In genomic region chr10:44975487-44976331, GRCh38 we compare ENCODE assay signal across 1 cellular context.
TF ChIP-seq lines count a peak whose summit lies in the region.

No MANE protein-coding gene starts in this region.

TF ChIP-seq in HepG2, 621 proteins besides CTCF, POLR2A, EP300 and RAD21 (continued from another document and continues in another):
- TF ChIP-seq NFYB (CRISPR knock-in tag; IDR thresholded peaks at IDR 0.05) (peak; percentile 67), THAP7 (CRISPR knock-in tag; IDR thresholded peaks at IDR 0.05) (no peak), TRIM22 (IDR thresholded peaks at IDR 0.05) (no peak), CREM (IDR thresholded peaks at IDR 0.05) (no peak), CREM (CRISPR knock-in tag; IDR thresholded peaks at IDR 0.05) (no peak), ZNF20 (CRISPR knock-in tag; IDR thresholded peaks at IDR 0.05) (no peak), ZNF766 (CRISPR knock-in tag; IDR thresholded peaks at IDR 0.05; ENCODE audit: borderline replicate concordance) (no peak), ZNF569 (CRISPR knock-in tag; IDR thresholded peaks at IDR 0.05; ENCODE audit: borderline replicate concordance) (no peak), ZNF781 (CRISPR knock-in tag; IDR thresholded peaks at IDR 0.05; ENCODE audit: borderline replicate concordance, not compliant biosample characterization) (no peak), SMAD9 (CRISPR knock-in tag; IDR thresholded peaks at IDR 0.05) (no peak), REPIN1 (CRISPR knock-in tag; IDR thresholded peaks at IDR 0.05; ENCODE audit: borderline replicate concordance, low read depth) (no peak), ATF7 (IDR thresholded peaks at IDR 0.05) (no peak), ATF7 (CRISPR knock-in tag; IDR thresholded peaks at IDR 0.05) (0 out of 2 replicates have a peak, but pooled peaks have one; percentile 69), ZNF33A (CRISPR knock-in tag; IDR thresholded peaks at IDR 0.05; ENCODE audit: borderline replicate concordance) (0 out of 2 replicates have a peak, but pooled peaks have one; percentile 62), CEBPG (CRISPR knock-in tag; IDR thresholded peaks at IDR 0.05) (no peak), ZNF256 (CRISPR knock-in tag; conservative IDR thresholded peaks at IDR 0.05) (no peak), UBTF (CRISPR knock-in tag; IDR thresholded peaks at IDR 0.05) (peak; percentile 13; the same call in 1 of the 2 replicates), CREB1 (IDR thresholded peaks at IDR 0.05) (no peak), CREB1 (CRISPR knock-in tag; IDR thresholded peaks at IDR 0.05) (no peak), ZNF891 (CRISPR knock-in tag; IDR thresholded peaks at IDR 0.05) (no peak), FOXP4 (CRISPR knock-in tag; IDR thresholded peaks at IDR 0.05) (peak; percentile 9; the same call in 1 of the 2 replicates), ZNF770 (CRISPR knock-in tag; IDR thresholded peaks at IDR 0.05) (0 out of 2 replicates have a peak, but pooled peaks have one; percentile 37), NFIC (IDR thresholded peaks at IDR 0.05; ENCODE audit: low read length) (peak; percentile 62; the same call in 1 of the 2 replicates), ARNT (IDR thresholded peaks at IDR 0.05) (no peak), ZNF121 (CRISPR knock-in tag; IDR thresholded peaks at IDR 0.05) (peak; percentile 76; the same call in 1 of the 2 replicates), E2F2 (CRISPR knock-in tag; IDR thresholded peaks at IDR 0.05; ENCODE audit: borderline replicate concordance) (no peak), ZNF224 (CRISPR knock-in tag; IDR thresholded peaks at IDR 0.05) (no peak; the same call in 1 of the 2 replicates), YEATS2 (CRISPR knock-in tag; IDR thresholded peaks at IDR 0.05; ENCODE audit: borderline replicate concordance) (no peak), ZNF367 (CRISPR knock-in tag; IDR thresholded peaks at IDR 0.05; ENCODE audit: borderline replicate concordance) (no peak; the same call in 1 of the 2 replicates), ERF (CRISPR knock-in tag; IDR thresholded peaks at IDR 0.05) (peak; percentile 7; the same call in 1 of the 2 replicates), HOXA5 (CRISPR knock-in tag; IDR thresholded peaks at IDR 0.05) (no peak; the same call in 1 of the 2 replicates), LCORL (IDR thresholded peaks at IDR 0.05) (no peak), LCORL (CRISPR knock-in tag; IDR thresholded peaks at IDR 0.05) (no peak), ZNF235 (CRISPR knock-in tag; IDR thresholded peaks at IDR 0.05; ENCODE audit: borderline replicate concordance) (no peak), RERE (CRISPR knock-in tag; IDR thresholded peaks at IDR 0.05; ENCODE audit: low read depth) (no peak), ATF3 (CRISPR knock-in tag; IDR thresholded peaks at IDR 0.05) (0 out of 2 replicates have a peak, but pooled peaks have one; percentile 25), POLR2AphosphoS2 (IDR thresholded peaks at IDR 0.05; ENCODE audit: low read depth, low read length) (0 out of 2 replicates have a peak, but pooled peaks have one; percentile 40), AGO1 (IDR thresholded peaks at IDR 0.05; ENCODE audit: low read depth, low read length, poor library complexity, severe bottlenecking) (peak; percentile 89), PREB (CRISPR knock-in tag; IDR thresholded peaks at IDR 0.05) (no peak), ZNF275 (CRISPR knock-in tag; IDR thresholded peaks at IDR 0.05; ENCODE audit: borderline replicate concordance) (no peak), ONECUT2 (CRISPR knock-in tag; IDR thresholded peaks at IDR 0.05) (no peak), ZNF230 (CRISPR knock-in tag; IDR thresholded peaks at IDR 0.05) (no peak), MLX (CRISPR knock-in tag; IDR thresholded peaks at IDR 0.05) (no peak), POLR2G (IDR thresholded peaks at IDR 0.05; ENCODE audit: low read depth, low read length) (peak; percentile 70), NONO (IDR thresholded peaks at IDR 0.05) (no peak), NONO (CRISPR knock-in tag; conservative IDR thresholded peaks at IDR 0.05) (0 out of 2 replicates have a peak, but pooled peaks have one; percentile 9)
